In genomic region chr5:138543730-138544104, GRCh38 we compare ENCODE assay signal across 1 cellular context.
A peak's percentile ranks its signal among the peaks of the same experiment; 100 is the strongest.
TF ChIP-seq lines count a peak whose summit lies in the region.

No MANE protein-coding gene starts in this region.

TF ChIP-seq in HepG2, 621 proteins besides CTCF, POLR2A, EP300 and RAD21 (continued from another document and continues in another):
- TF ChIP-seq MYPOP (CRISPR knock-in tag; IDR thresholded peaks at IDR 0.05) (no peak), ZNF12 (CRISPR knock-in tag; IDR thresholded peaks at IDR 0.05) (no peak), HOXA3 (CRISPR knock-in tag; IDR thresholded peaks at IDR 0.05) (no peak), MAF1 (CRISPR knock-in tag; IDR thresholded peaks at IDR 0.05; ENCODE audit: borderline replicate concordance) (0 out of 2 replicates have a peak, but pooled peaks have one; percentile 11), ZFX (CRISPR knock-in tag; IDR thresholded peaks at IDR 0.05; ENCODE audit: low read depth) (no peak), JUNB (CRISPR knock-in tag; IDR thresholded peaks at IDR 0.05; ENCODE audit: borderline replicate concordance) (no peak), ZNF616 (CRISPR knock-in tag; IDR thresholded peaks at IDR 0.05; ENCODE audit: low read depth) (no peak), ZNF530 (CRISPR knock-in tag; IDR thresholded peaks at IDR 0.05; ENCODE audit: low read depth) (no peak), SP140L (CRISPR knock-in tag; IDR thresholded peaks at IDR 0.05; ENCODE audit: borderline replicate concordance) (no peak), ZNF180 (CRISPR knock-in tag; IDR thresholded peaks at IDR 0.05; ENCODE audit: borderline replicate concordance, low read depth) (no peak), ZNF775 (CRISPR knock-in tag; IDR thresholded peaks at IDR 0.05; ENCODE audit: borderline replicate concordance) (no peak), ZFP1 (CRISPR knock-in tag; IDR thresholded peaks at IDR 0.05) (no peak), ETV5 (CRISPR knock-in tag; IDR thresholded peaks at IDR 0.05; ENCODE audit: borderline replicate concordance) (no peak), BRCA1 (CRISPR knock-in tag; IDR thresholded peaks at IDR 0.05) (no peak), HDAC2 (CRISPR knock-in tag; IDR thresholded peaks at IDR 0.05) (no peak), NFE2L1 (CRISPR knock-in tag; IDR thresholded peaks at IDR 0.05; ENCODE audit: borderline replicate concordance) (0 out of 2 replicates have a peak, but pooled peaks have one; percentile 12), ZNF331 (CRISPR knock-in tag; IDR thresholded peaks at IDR 0.05) (no peak), ZNF563 (CRISPR knock-in tag; IDR thresholded peaks at IDR 0.05) (no peak), ZNF776 (CRISPR knock-in tag; IDR thresholded peaks at IDR 0.05) (no peak), SMAD1 (CRISPR knock-in tag; IDR thresholded peaks at IDR 0.05; ENCODE audit: borderline replicate concordance, low read depth) (no peak), AGO2 (optimal IDR thresholded peaks at IDR 0.05; ENCODE audit: low read depth, low read length) (no peak), ZNF678 (CRISPR knock-in tag; IDR thresholded peaks at IDR 0.05) (peak; percentile 62; the same call in 1 of the 2 replicates), ATF6 (CRISPR knock-in tag; conservative IDR thresholded peaks at IDR 0.05) (no peak), SP1 (IDR thresholded peaks at IDR 0.05) (no peak), SP1 (CRISPR knock-in tag; IDR thresholded peaks at IDR 0.05) (no peak), ZFP91 (CRISPR knock-in tag; IDR thresholded peaks at IDR 0.05; ENCODE audit: borderline replicate concordance) (peak; percentile 98; the same call in 1 of the 2 replicates), ZNF430 (CRISPR knock-in tag; IDR thresholded peaks at IDR 0.05) (no peak), ZNF674 (CRISPR knock-in tag; IDR thresholded peaks at IDR 0.05; ENCODE audit: low read depth) (no peak), ZNF276 (CRISPR knock-in tag; IDR thresholded peaks at IDR 0.05; ENCODE audit: low read depth) (no peak), U2AF1 (optimal IDR thresholded peaks at IDR 0.05; ENCODE audit: low read depth, low read length) (no peak), ZNF879 (CRISPR knock-in tag; IDR thresholded peaks at IDR 0.05) (0 out of 2 replicates have a peak, but pooled peaks have one; percentile 8), ISL2 (CRISPR knock-in tag; IDR thresholded peaks at IDR 0.05) (no peak), CENPBD1 (CRISPR knock-in tag; IDR thresholded peaks at IDR 0.05; ENCODE audit: borderline replicate concordance, low read depth) (no peak), LCORL (IDR thresholded peaks at IDR 0.05) (no peak), LCORL (CRISPR knock-in tag; IDR thresholded peaks at IDR 0.05) (no peak), REST (IDR thresholded peaks at IDR 0.05; ENCODE audit: borderline replicate concordance in 1 of 2, low read depth in 1 of 2, low read length in 2 of 2) (no peak), ZNF281 (CRISPR knock-in tag; IDR thresholded peaks at IDR 0.05; ENCODE audit: borderline replicate concordance) (no peak), SIN3A (IDR thresholded peaks at IDR 0.05; ENCODE audit: borderline replicate concordance, low read depth, low read length) (no peak), ZNF891 (CRISPR knock-in tag; IDR thresholded peaks at IDR 0.05) (no peak), RORA (CRISPR knock-in tag; IDR thresholded peaks at IDR 0.05) (no peak), RARA (CRISPR knock-in tag; IDR thresholded peaks at IDR 0.05) (no peak), GTF3A (CRISPR knock-in tag; conservative IDR thresholded peaks at IDR 0.05) (no peak), THAP7 (CRISPR knock-in tag; IDR thresholded peaks at IDR 0.05) (no peak), ZBTB14 (CRISPR knock-in tag; IDR thresholded peaks at IDR 0.05) (no peak), GABPA (IDR thresholded peaks at IDR 0.05; ENCODE audit: low read depth, low read length) (no peak), GABPA (CRISPR knock-in tag; IDR thresholded peaks at IDR 0.05; ENCODE audit: low read depth) (no peak), ZBTB49 (CRISPR knock-in tag; IDR thresholded peaks at IDR 0.05; ENCODE audit: borderline replicate concordance) (no peak), ZNF547 (CRISPR knock-in tag; IDR thresholded peaks at IDR 0.05) (no peak), NR2F6 (IDR thresholded peaks at IDR 0.05) (no peak), NR2F6 (CRISPR knock-in tag; IDR thresholded peaks at IDR 0.05) (no peak), NFIC (IDR thresholded peaks at IDR 0.05; ENCODE audit: low read length) (no peak), STAT5B (CRISPR knock-in tag; IDR thresholded peaks at IDR 0.05) (no peak)
